21 cellular contexts compared by ENCODE assay signal in the genomic region with DNA sequence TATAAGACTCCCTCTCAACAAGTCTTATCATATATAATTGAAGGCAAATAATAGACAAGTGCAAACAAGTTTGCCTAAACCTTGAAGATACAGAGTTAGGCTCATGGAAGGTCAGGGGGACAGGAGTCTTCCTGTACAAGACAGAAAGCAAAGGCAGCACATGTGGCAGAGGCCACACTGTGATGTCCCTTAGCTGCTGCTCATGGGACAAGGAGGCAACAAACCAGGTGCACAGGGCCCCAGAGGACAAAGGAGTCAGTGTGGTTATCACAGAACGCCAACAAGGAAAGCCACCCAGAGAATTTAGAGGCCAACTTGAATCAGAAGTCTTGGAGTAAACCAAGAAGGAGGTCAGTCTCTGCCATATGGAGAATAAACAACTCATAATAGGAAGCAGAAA.
DNase-seq lines count a peak whose midpoint lies in the region; ATAC-seq, FAIRE-seq and TF ChIP-seq lines count a peak whose summit lies in the region.
"Had no signal": no experiment of that assay in that cellular context is flagged by ENCODE, and none has a peak within 500 bp of the region (broad histone marks: within the 10 kb centered on the region; RNA-seq: fewer than 3 reads in every experiment).

No MANE protein-coding gene starts in this region.

- H3K36me3 ChIP-seq in KMS-11 (ENCODE audit: insufficient read depth), result no peaks in the 10 kb centered on the region
- H3K36me3 ChIP-seq in OCI-LY7 (ENCODE audit: insufficient read depth, low read length), result no peaks in the 10 kb centered on the region
- no peaks in the 10 kb centered on the region for H3K36me3 ChIP-seq in bronchial epithelial cell (ENCODE audit: control insufficient read depth, insufficient read depth, low read length)

- POLR2A ChIA-PET in OCI-LY7 (lab: Charles Lee), result interaction anchor here (0.8 to 11.8 kb wide), 6 partner anchors 10 to 71 kb away, joined by 3 to 126 read pairs (median 4); no protein-coding TSS in a partner anchor

- FAIRE-seq in bronchial epithelial cell (lab: Jason Lieb, UNC), result no peak
- FAIRE-seq: D721Med, GM12878, GM19239 had no signal

- TF ChIP-seq CTCF in KMS-11 (conservative IDR thresholded peaks at IDR 0.05; ENCODE audit: low read depth, low read length), result no peak
- no peak for TF ChIP-seq CTCF in OCI-LY7 (conservative IDR thresholded peaks at IDR 0.05; ENCODE audit: low read length)
- TF ChIP-seq CTCF in bronchial epithelial cell (IDR thresholded peaks at IDR 0.05; ENCODE audit: insufficient read depth, low read length, severe bottlenecking), result no peak
- no peak for TF ChIP-seq CTCF in osteocyte (IDR thresholded peaks at IDR 0.05)

- H3K36me3 Mint-ChIP-seq in osteocyte (ENCODE audit: unreplicated experiment), result peaks cover 5% of the 10 kb centered on the region
- no peaks in the 10 kb centered on the region for H3K36me3 Mint-ChIP-seq in T-helper 17 cell (ENCODE audit: low read depth)
- H3K36me3 Mint-ChIP-seq: CD14-positive monocyte; CD8-positive, alpha-beta memory T cell had no signal

- H3K27me3 ChIP-seq in KMS-11 (ENCODE audit: insufficient read depth, low read depth) (no peaks in the 10 kb centered on the region), bronchial epithelial cell (ENCODE audit: control insufficient read depth, insufficient read depth, low read length) (no peaks in the 10 kb centered on the region)

- H3K9me3 Mint-ChIP-seq in osteocyte (ENCODE audit: unreplicated experiment), result no peaks in the 10 kb centered on the region
- H3K9me3 Mint-ChIP-seq: CD4-positive, alpha-beta T cell; GM23338; H9 had no signal

- no peaks in the 10 kb centered on the region for H3K27me3 Mint-ChIP-seq in osteocyte (ENCODE audit: unreplicated experiment)
- peaks cover 14% of the 10 kb centered on the region for H3K27me3 Mint-ChIP-seq in T-helper 17 cell

- H3K4me1 Mint-ChIP-seq in osteocyte (ENCODE audit: unreplicated experiment) (peaks cover 6% of the 10 kb centered on the region), T-helper 17 cell (no peaks in the 10 kb centered on the region)
- H3K4me1 Mint-ChIP-seq: CD14-positive monocyte; CD8-positive, alpha-beta memory T cell; GM23338 had no signal

- H3K4me3 Mint-ChIP-seq in osteocyte (ENCODE audit: unreplicated experiment), result no peak overlapping the region
- H3K4me3 Mint-ChIP-seq in T-helper 17 cell, result no peak overlapping the region
- H3K4me3 Mint-ChIP-seq: CD14-positive monocyte; CD4-positive, alpha-beta T cell; CD8-positive, alpha-beta memory T cell; GM23338; H9 had no signal

- intact Hi-C loops in OCI-LY7 (cut with micrococcal nuclease; ENCODE audit: unreplicated experiment), result no loop called here

- H3K79me2 ChIP-seq in KMS-11 (ENCODE audit: insufficient read depth, low read depth), result no peaks in the 10 kb centered on the region
- H3K79me2 ChIP-seq in OCI-LY7 (ENCODE audit: insufficient read depth, low read depth, low read length), result no peaks in the 10 kb centered on the region

- H3K27ac ChIP-seq in KMS-11 (no peak overlapping the region), OCI-LY7 (ENCODE audit: low read depth, low read length, poor library complexity, severe bottlenecking) (no peak overlapping the region)

- H2AFZ ChIP-seq in KMS-11 (ENCODE audit: low read depth), result no peak overlapping the region
- H2AFZ ChIP-seq in OCI-LY7 (ENCODE audit: low read length), result peak overlapping the region; percentile 59; the same call in 1 of the 2 replicates
- H2AFZ ChIP-seq: GM23338 had no signal

- H3K4me2 ChIP-seq in KMS-11 (peak overlapping the region; percentile 92), OCI-LY7 (ENCODE audit: low read length) (peak overlapping the region; percentile 12)
- H3K4me2 ChIP-seq: GM23338 had no signal

- BruUV-seq in OCI-LY7 (replicated peaks; lab: Mats Ljungman, UMichigan), result no TSS peak

- H3K9me3 ChIP-seq in OCI-LY7 (ENCODE audit: low read length) (no peaks in the 10 kb centered on the region), T-helper 17 cell (ENCODE audit: control insufficient read depth, low read length, poor library complexity, severe bottlenecking) (no peaks in the 10 kb centered on the region)

- no peak overlapping the region for H3K9ac ChIP-seq in KMS-11

- H3K4me3 ChIP-seq in KMS-11 (IDR thresholded peaks at IDR 0.05; ENCODE audit: insufficient read depth, low read depth, low read length), result no peak overlapping the region
- no peak overlapping the region for H3K4me3 ChIP-seq in OCI-LY7 (ENCODE audit: low read depth, low read length, poor library complexity, severe bottlenecking)
- no peak overlapping the region for H3K4me3 ChIP-seq in bronchial epithelial cell (ENCODE audit: low read depth, low read length)
- H3K4me3 ChIP-seq: GM12878, GM23338 had no signal

- H3K4me1 ChIP-seq in KMS-11 (ENCODE audit: low read depth, poor library complexity, severe bottlenecking), result peaks cover 28% of the 10 kb centered on the region
- H3K4me1 ChIP-seq in OCI-LY7 (ENCODE audit: insufficient read depth, low read length, poor library complexity, severe bottlenecking), result peaks cover 33% of the 10 kb centered on the region

- H3K27ac Mint-ChIP-seq in osteocyte (ENCODE audit: unreplicated experiment) (no peak overlapping the region), T-helper 17 cell (no peak overlapping the region)
- H3K27ac Mint-ChIP-seq: CD14-positive monocyte; CD4-positive, alpha-beta T cell; CD8-positive, alpha-beta memory T cell; GM23338; H9 had no signal

- no peaks in the 10 kb centered on the region for H4K20me1 ChIP-seq in KMS-11 (ENCODE audit: insufficient read depth)
- no peaks in the 10 kb centered on the region for H4K20me1 ChIP-seq in OCI-LY7 (ENCODE audit: insufficient read depth, low read length)

- no peak for ATAC-seq in T-helper 17 cell
- ATAC-seq: GM12878, GM23338, HCT116 had no signal

- H3K9me2 ChIP-seq in OCI-LY7 (ENCODE audit: insufficient read depth, low read length), result no peaks in the 10 kb centered on the region

- no peak for DNase-seq in OCI-LY7 (ENCODE audit: low spot score)
- DNase-seq in bronchial epithelial cell (ENCODE audit: low read depth), result peak; percentile 33
- peak; percentile 40 for DNase-seq in osteocyte (ENCODE audit: extremely low spot score, unreplicated experiment)
- DNase-seq in T-helper 17 cell, result no peak
- no peak for DNase-seq in MV-4-11 (lab: John Stamatoyannopoulos, UW)
- DNase-seq in kidney tubule cell (ENCODE audit: low spot score), result no peak
- DNase-seq in hippocampal formation (lab: John Stamatoyannopoulos, UW), result no peak
- DNase-seq: CD4-positive, alpha-beta T cell; CD8-positive, alpha-beta memory T cell; DMS 273 treated with DMSO at 0.1 percent for 48 hours; DMS79; EL; GDM1; H9 had no signal

- CTCF ChIA-PET in OCI-LY7 (lab: Charles Lee; ENCODE audit: unreplicated experiment), result interaction anchor here (1.4 to 2.7 kb wide), 2 partner anchors 10 to 17 kb away, joined by 5 to 9 read pairs; no protein-coding TSS in a partner anchor

Comparison
In these comparisons a context has a peak if more than half of its experiments do, and no peak if none do; other contexts are left out.
1. DNase-seq: peak in bronchial epithelial cell (single experiment) and osteocyte (single experiment); none in OCI-LY7 (single experiment), T-helper 17 cell (0 of 3), MV-4-11 (single experiment), kidney tubule cell (single experiment) and hippocampal formation (0 of 2).